Comparison of ENCODE assay signal across 8 cellular contexts in the genomic region with DNA sequence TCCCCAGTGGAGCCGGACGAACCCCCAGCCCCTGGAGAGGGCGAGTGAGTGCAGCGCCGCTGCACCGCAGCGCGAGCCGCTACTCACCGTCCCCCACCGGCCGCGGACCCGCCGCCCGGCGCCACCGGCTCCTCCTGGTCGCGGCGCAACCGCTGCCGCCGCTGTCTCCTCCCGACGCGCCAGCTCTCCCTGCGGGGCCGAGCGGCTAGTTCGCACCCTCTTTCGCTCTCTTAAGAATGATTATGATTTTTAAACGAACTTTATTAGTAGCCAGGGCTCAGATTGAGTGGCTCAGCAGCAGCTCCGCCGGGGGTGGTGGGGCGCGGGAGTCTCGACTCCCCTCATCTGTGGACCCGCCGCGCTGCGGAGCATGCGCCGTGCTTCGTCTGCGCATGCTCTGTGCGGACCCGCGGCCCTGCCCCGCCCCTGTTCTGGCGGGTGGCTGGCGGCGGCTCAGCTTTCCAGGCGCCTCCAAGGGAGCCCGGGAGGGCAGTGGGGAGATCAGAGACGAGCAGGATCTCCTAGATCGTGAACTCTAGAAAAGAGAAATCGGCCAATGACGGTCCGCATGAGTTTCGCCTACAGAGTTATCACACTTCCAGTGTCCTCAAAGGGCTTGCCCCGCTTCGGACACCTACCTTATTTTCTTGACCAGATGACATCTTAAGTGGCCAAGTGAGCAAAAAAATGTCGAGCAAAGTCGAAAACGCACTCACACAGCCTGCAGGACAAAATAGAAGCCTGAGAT. TPM values are rescaled to one million over a fixed set of nuclear protein-coding genes. Genes with fewer than 3 reads are reported as not detected.
A peak's percentile ranks its signal among the peaks of the same experiment; 100 is the strongest.
DNase-seq lines count a peak whose midpoint lies in the region; ATAC-seq, FAIRE-seq and TF ChIP-seq lines count a peak whose summit lies in the region.

RAB23 (minus strand) TSS at position 372 of the 748 bp plus-strand sequence. CDS start 11,927 bp downstream, outside the sequence.

- H3K36me3 ChIP-seq in keratinocyte (ENCODE audit: control insufficient read depth in 2 of 2, extremely low read depth in 1 of 2, insufficient read depth in 2 of 2, low read length in 2 of 2) = no peaks in the 10 kb centered on the region

- peak within 1 kb of the TSS; percentile 76 for H3K4me3 ChIP-seq in AG10803 (ENCODE audit: low read length)
- peak within 1 kb of the TSS; percentile 64 to 97 (median 91) for H3K4me3 ChIP-seq in keratinocyte (ENCODE audit: control insufficient read depth in 2 of 3, extremely low read depth in 1 of 3, insufficient read depth in 2 of 3, low read depth in 1 of 3, low read length in 3 of 3)

- no peak for FAIRE-seq in keratinocyte (lab: Jason Lieb, UNC)

- peak within 1 kb of the TSS; percentile 94 for H3K4me2 ChIP-seq in keratinocyte (ENCODE audit: control insufficient read depth, extremely low read depth, insufficient read depth, low read depth, low read length)

- dilution Hi-C loops in keratinocyte (cut with MboI; ENCODE audit: extremely low pct_ligation_motif_present, low sequenced_read_pairs) = no loop called here

- H3K4me1 ChIP-seq in keratinocyte (ENCODE audit: control insufficient read depth, extremely low read depth, insufficient read depth, low read length) = peaks cover 23% of the 10 kb centered on the region

- TF ChIP-seq CTCF in AG10803 (conservative IDR thresholded peaks at IDR 0.05; ENCODE audit: low read length) (no peak), keratinocyte (optimal IDR thresholded peaks at IDR 0.05 in 1 of 3, IDR thresholded peaks at IDR 0.05 in 1 of 3, conservative IDR thresholded peaks at IDR 0.05 in 1 of 3; ENCODE audit: extremely low read depth in 1 of 3, insufficient read depth in 2 of 3, low read length in 3 of 3) (no peak)

- ATAC-seq in GM18909 (IDR thresholded peaks at IDR 0.05; ENCODE audit: poor library complexity, unreplicated experiment) = peak; percentile 85
- ATAC-seq in HG03139 (IDR thresholded peaks at IDR 0.05; ENCODE audit: unreplicated experiment) = peak; percentile 85

- DNase-seq in AG10803 (ENCODE audit: low read depth) (peak; percentile 78), NCI-H2227 (lab: John Stamatoyannopoulos, UW; ENCODE audit: unreplicated experiment) (peak; percentile 86), cerebellar cortex (ENCODE audit: low spot score) (peak; percentile 86), keratinocyte (ENCODE audit: low read depth, low spot score) (peak; percentile 19)
- DNase-seq in activated CD4-positive, CD25-positive, alpha-beta regulatory T cell treated with anti-CD3 and anti-CD28 coated beads, Interleukin-2, amount 50 U/mL, for 16 hours (ENCODE audit: low read depth, low spot score) = peak; percentile 56
- peak; percentile 61 to 77 (median 75) for DNase-seq in stimulated activated CD4-positive, alpha-beta T cell treated with anti-CD3 and anti-CD28 coated beads, Interleukin-12 subunit alpha, Interleukin-12 subunit beta, amount 100 ng/mL, for 48 hours (ENCODE audit: low read depth in 2 of 3, low spot score in 1 of 3)

- no peaks in the 10 kb centered on the region for H3K9me3 ChIP-seq in keratinocyte (ENCODE audit: control insufficient read depth, low read depth, low read length)

- H3K9ac ChIP-seq in keratinocyte (ENCODE audit: control insufficient read depth, extremely low read depth, insufficient read depth, low read length) = peak within 1 kb of the TSS; percentile 69

- H3K27me3 ChIP-seq in keratinocyte (ENCODE audit: control insufficient read depth, extremely low read depth, insufficient read depth, low read length) = no peaks in the 10 kb centered on the region

- H3K27ac ChIP-seq in keratinocyte (ENCODE audit: control insufficient read depth, insufficient read depth, low read length) = peak within 1 kb of the TSS; percentile 43

- H3K79me2 ChIP-seq in keratinocyte (ENCODE audit: control insufficient read depth, insufficient read depth, low read length) = peaks cover 41% of the 10 kb centered on the region

- H4K20me1 ChIP-seq in keratinocyte (ENCODE audit: control insufficient read depth, extremely low read depth, insufficient read depth, low read length) = no peaks in the 10 kb centered on the region

- peak within 1 kb of the TSS; percentile 98 for H2AFZ ChIP-seq in keratinocyte (ENCODE audit: control insufficient read depth, low read length)

- H3K9me1 ChIP-seq in keratinocyte (ENCODE audit: control insufficient read depth, extremely low read depth, insufficient read depth, low read length) = no peaks in the 10 kb centered on the region

RNA-seq across cellular contexts. Expression of gene RAB23, which starts in this region (rescaled TPM):
- polyA plus RNA-seq in keratinocyte = 7.3 to 14.6 TPM (median 10.0 TPM) in 3 replicates
- polyA plus RNA-seq in keratinocyte (2011; ENCODE audit: low read depth) = 8.1 TPM
- polyA plus RNA-seq in keratinocyte (2011; cell fraction: cytosol; rRNA removed) = 6.7 and 17.5 TPM in 2 replicates
- 7.6 and 8.5 TPM in 2 replicates for polyA plus RNA-seq in keratinocyte (2011; cell fraction: nucleus; rRNA removed)
- 8.7 and 9.2 TPM in 2 replicates for polyA plus RNA-seq in keratinocyte (2012; ENCODE audit: low replicate concordance)
- 3.8 to 9.6 TPM (median 5.0 TPM) in 3 replicates for polyA minus RNA-seq in keratinocyte
- polyA minus RNA-seq in keratinocyte (2011; cell fraction: cytosol; rRNA and poly(A)+ RNA removed) = 6.3 TPM
- polyA minus RNA-seq in keratinocyte (2011; cell fraction: nucleus; rRNA and poly(A)+ RNA removed) = 2.5 and 6.4 TPM in 2 replicates

Comparison
In these comparisons a context has a peak if more than half of its experiments do, and no peak if none do; other contexts are left out.
1. Peak in every context shown above with its lines: DNase-seq, ATAC-seq, H3K4me3 ChIP-seq and H3K27ac ChIP-seq.
2. DNase-seq: peak in every context shown above with its lines; median percentile 86 in NCI-H2227; 86 in cerebellar cortex; 78 in AG10803; 75 in stimulated activated CD4-positive, alpha-beta T cell treated with anti-CD3 and anti-CD28 coated beads, Interleukin-12 subunit alpha, Interleukin-12 subunit beta, amount 100 ng/mL, for 48 hours; 56 in activated CD4-positive, CD25-positive, alpha-beta regulatory T cell treated with anti-CD3 and anti-CD28 coated beads, Interleukin-2, amount 50 U/mL, for 16 hours; 19 in keratinocyte.